Comparison of ENCODE assay signal across 18 cellular contexts in the genomic region with DNA sequence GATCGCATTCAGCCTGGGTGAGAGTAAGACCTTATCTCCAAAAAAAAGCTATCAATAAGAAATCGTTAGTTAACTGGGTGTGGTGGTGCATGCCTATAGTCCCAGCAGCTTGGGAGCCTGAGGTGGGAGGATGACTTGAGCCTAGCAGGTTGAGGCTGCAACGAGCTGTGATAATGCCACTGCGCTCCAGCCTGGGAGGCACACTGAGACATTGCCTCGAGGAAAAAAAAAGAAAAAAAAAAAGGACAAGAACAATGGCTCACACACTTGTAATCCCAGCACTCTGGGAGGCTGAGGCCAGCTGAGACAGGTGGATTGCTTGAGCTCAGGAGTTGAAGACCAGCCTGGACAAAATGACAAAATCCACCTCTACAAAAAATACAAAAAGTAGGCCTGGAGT. TPM values are rescaled to one million over a fixed set of nuclear protein-coding genes. Genes with fewer than 3 reads are reported as not detected.
DNase-seq lines count a peak whose midpoint lies in the region; TF ChIP-seq lines count a peak whose summit lies in the region.
"Had no signal": no experiment of that assay in that cellular context is flagged by ENCODE, and none has a peak within 500 bp of the region (broad histone marks: within the 10 kb centered on the region; RNA-seq: fewer than 3 reads in every experiment).

No MANE protein-coding gene starts in this region.

- no peak overlapping the region for H3K4me3 ChIP-seq in HEK293 (ENCODE audit: low read depth, low read length)
- no peak overlapping the region for H3K4me3 ChIP-seq in neural progenitor cell
- H3K4me3 ChIP-seq in osteoblast (ENCODE audit: insufficient read depth, low read length) = no peak overlapping the region
- H3K4me3 ChIP-seq: esophagus muscularis mucosa, GM23248 had no signal

- peaks cover 13% of the 10 kb centered on the region for H3F3A ChIP-seq in neural progenitor cell (ENCODE audit: low read depth)

- H3K4me1 ChIP-seq in HEK293 (ENCODE audit: control insufficient read depth, insufficient read depth, low read length) (no peaks in the 10 kb centered on the region), neural progenitor cell (peaks cover 9% of the 10 kb centered on the region), osteoblast (ENCODE audit: insufficient read depth, low read length) (no peaks in the 10 kb centered on the region)

- CTCF ChIA-PET in HEK293 (lab: Yijun Ruan, JAX) = no interaction called here

- H3K27ac Mint-ChIP-seq in neural progenitor cell = no peak overlapping the region

- H3K36me3 Mint-ChIP-seq in neural progenitor cell = peaks cover 46% of the 10 kb centered on the region

- no peak for TF ChIP-seq CTCF in HEK293 (tag by site-specific recombination; IDR thresholded peaks at IDR 0.05)
- TF ChIP-seq CTCF in neural progenitor cell (IDR thresholded peaks at IDR 0.05) = no peak
- TF ChIP-seq CTCF in osteoblast (IDR thresholded peaks at IDR 0.05; ENCODE audit: extremely low read depth, low read depth, low read length) = no peak

- H3K27ac ChIP-seq in HEK293 (ENCODE audit: extremely low read depth, low read depth, low read length) (no peak overlapping the region), neural progenitor cell (peak overlapping the region; percentile 27), osteoblast (ENCODE audit: low read depth, low read length) (no peak overlapping the region)
- H3K27ac ChIP-seq: 22Rv1, esophagus muscularis mucosa, GM23248 had no signal

- H3K36me3 ChIP-seq in HEK293 (ENCODE audit: control insufficient read depth in 2 of 2, insufficient read depth in 1 of 2, low read length in 2 of 2) = peaks cover 24 to 75% of the 10 kb centered on the region in 2 experiments
- H3K36me3 ChIP-seq in neural progenitor cell = peaks cover 18% of the 10 kb centered on the region
- peaks cover 32% of the 10 kb centered on the region for H3K36me3 ChIP-seq in osteoblast (ENCODE audit: insufficient read depth, low read length)

- no peak overlapping the region for H3K9ac ChIP-seq in neural progenitor cell
- H3K9ac ChIP-seq: GM23248 had no signal

- H3K79me2 ChIP-seq in neural progenitor cell (ENCODE audit: low read depth) (peaks cover 100% of the 10 kb centered on the region), osteoblast (ENCODE audit: insufficient read depth, low read length) (peaks cover 96% of the 10 kb centered on the region)

- H3K27me3 ChIP-seq in neural progenitor cell = no peaks in the 10 kb centered on the region
- no peaks in the 10 kb centered on the region for H3K27me3 ChIP-seq in osteoblast (ENCODE audit: insufficient read depth, low read length)
- H3K27me3 ChIP-seq: esophagus muscularis mucosa had no signal

- H4K20me1 ChIP-seq in neural progenitor cell (ENCODE audit: low read depth) (peaks cover 99% of the 10 kb centered on the region), osteoblast (ENCODE audit: insufficient read depth, low read length) (peaks cover 35% of the 10 kb centered on the region)

- peaks cover 6% of the 10 kb centered on the region for H3K4me1 Mint-ChIP-seq in neural progenitor cell

- no peaks in the 10 kb centered on the region for H3K9me3 ChIP-seq in HEK293 (ENCODE audit: control insufficient read depth, insufficient read depth, low read depth, low read length)
- H3K9me3 ChIP-seq in neural progenitor cell (ENCODE audit: low read depth) = no peaks in the 10 kb centered on the region
- no peaks in the 10 kb centered on the region for H3K9me3 ChIP-seq in osteoblast (ENCODE audit: low read depth, low read length)
- H3K9me3 ChIP-seq: esophagus muscularis mucosa had no signal

- no peaks in the 10 kb centered on the region for H3K9me3 Mint-ChIP-seq in neural progenitor cell
- H3K9me3 Mint-ChIP-seq: activated T-cell treated with anti-CD3 and anti-CD28 coated beads, Interleukin-2, amount 50 U/mL, for 72 hours had no signal

- POLR2A ChIA-PET in HEK293 (lab: Yijun Ruan, JAX) = no interaction called here

- H3K4me2 ChIP-seq in neural progenitor cell (peak overlapping the region; percentile 19), osteoblast (ENCODE audit: insufficient read depth, low read length) (no peak overlapping the region)

- DNase-seq in DMS53 (lab: John Stamatoyannopoulos, UW) (peak; percentile 6), DMS53 treated with DMSO at 0.1 percent for 48 hours (lab: John Stamatoyannopoulos, UW; ENCODE audit: unreplicated experiment) (no peak), dermis blood vessel endothelial cell (peak; percentile 10), neural progenitor cell (ENCODE audit: low spot score) (peak; percentile 68), KG1 (lab: John Stamatoyannopoulos, UW) (no peak), kidney tubule cell (ENCODE audit: low spot score) (no peak), osteoblast (ENCODE audit: insufficient read length, low spot score, missing footprints) (no peak)
- DNase-seq: activated T-cell treated with anti-CD3 and anti-CD28 coated beads, Interleukin-2, amount 50 U/mL, for 72 hours; C1 segment of cervical spinal cord; GM23248; islet precursor cell; NCI-H187; NCI-H526; posterior cingulate gyrus; stimulated activated CD4-positive, alpha-beta T cell treated with anti-CD3 and anti-CD28 coated beads, Interleukin-15, amount 100 ng/mL, for 24 hours had no signal

- H2AFZ ChIP-seq in neural progenitor cell (replicated peaks) = no peak overlapping the region
- H2AFZ ChIP-seq in osteoblast (ENCODE audit: low read length) = no peak overlapping the region
- H2AFZ ChIP-seq: GM23248 had no signal

- H3K4me3 Mint-ChIP-seq in neural progenitor cell = no peak overlapping the region

- H3K27me3 Mint-ChIP-seq in neural progenitor cell (ENCODE audit: insufficient read depth, low read depth) = peaks cover 7% of the 10 kb centered on the region

TF ChIP-seq in HEK293, 187 proteins besides CTCF, POLR2A, EP300 and RAD21 (continues in another document):
- TF ChIP-seq ZNF501 (tag by site-specific recombination; IDR thresholded peaks at IDR 0.05) (no peak), ZNF184 (tag by site-specific recombination; IDR thresholded peaks at IDR 0.05) (no peak), KLF8 (tag by site-specific recombination; IDR thresholded peaks at IDR 0.05) (no peak), GFI1B (tag by site-specific recombination; IDR thresholded peaks at IDR 0.05) (no peak), SALL2 (tag by site-specific recombination; IDR thresholded peaks at IDR 0.05; ENCODE audit: borderline replicate concordance) (no peak), ZNF792 (tag by site-specific recombination; IDR thresholded peaks at IDR 0.05) (no peak), GLIS1 (tag by site-specific recombination; IDR thresholded peaks at IDR 0.05) (0 out of 2 replicates have a peak, but pooled peaks have one; percentile 29)
- TF ChIP-seq, protein P1, sequence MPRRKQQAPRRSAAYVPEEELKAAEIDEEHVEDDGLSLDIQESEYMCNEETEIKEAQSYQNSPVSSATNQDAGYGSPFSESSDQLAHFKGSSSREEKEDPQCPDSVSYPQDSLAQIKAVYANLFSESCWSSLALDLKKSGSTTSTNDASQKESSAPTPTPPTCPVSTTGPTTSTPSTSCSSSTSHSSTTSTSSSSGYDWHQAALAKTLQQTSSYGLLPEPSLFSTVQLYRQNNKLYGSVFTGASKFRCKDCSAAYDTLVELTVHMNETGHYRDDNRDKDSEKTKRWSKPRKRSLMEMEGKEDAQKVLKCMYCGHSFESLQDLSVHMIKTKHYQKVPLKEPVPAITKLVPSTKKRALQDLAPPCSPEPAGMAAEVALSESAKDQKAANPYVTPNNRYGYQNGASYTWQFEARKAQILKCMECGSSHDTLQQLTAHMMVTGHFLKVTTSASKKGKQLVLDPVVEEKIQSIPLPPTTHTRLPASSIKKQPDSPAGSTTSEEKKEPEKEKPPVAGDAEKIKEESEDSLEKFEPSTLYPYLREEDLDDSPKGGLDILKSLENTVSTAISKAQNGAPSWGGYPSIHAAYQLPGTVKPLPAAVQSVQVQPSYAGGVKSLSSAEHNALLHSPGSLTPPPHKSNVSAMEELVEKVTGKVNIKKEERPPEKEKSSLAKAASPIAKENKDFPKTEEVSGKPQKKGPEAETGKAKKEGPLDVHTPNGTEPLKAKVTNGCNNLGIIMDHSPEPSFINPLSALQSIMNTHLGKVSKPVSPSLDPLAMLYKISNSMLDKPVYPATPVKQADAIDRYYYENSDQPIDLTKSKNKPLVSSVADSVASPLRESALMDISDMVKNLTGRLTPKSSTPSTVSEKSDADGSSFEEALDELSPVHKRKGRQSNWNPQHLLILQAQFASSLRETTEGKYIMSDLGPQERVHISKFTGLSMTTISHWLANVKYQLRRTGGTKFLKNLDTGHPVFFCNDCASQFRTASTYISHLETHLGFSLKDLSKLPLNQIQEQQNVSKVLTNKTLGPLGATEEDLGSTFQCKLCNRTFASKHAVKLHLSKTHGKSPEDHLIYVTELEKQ (tag by site-specific recombination; IDR thresholded peaks at IDR 0.05; ENCODE audit: borderline replicate concordance) = no peak
- TF ChIP-seq, protein P2, sequence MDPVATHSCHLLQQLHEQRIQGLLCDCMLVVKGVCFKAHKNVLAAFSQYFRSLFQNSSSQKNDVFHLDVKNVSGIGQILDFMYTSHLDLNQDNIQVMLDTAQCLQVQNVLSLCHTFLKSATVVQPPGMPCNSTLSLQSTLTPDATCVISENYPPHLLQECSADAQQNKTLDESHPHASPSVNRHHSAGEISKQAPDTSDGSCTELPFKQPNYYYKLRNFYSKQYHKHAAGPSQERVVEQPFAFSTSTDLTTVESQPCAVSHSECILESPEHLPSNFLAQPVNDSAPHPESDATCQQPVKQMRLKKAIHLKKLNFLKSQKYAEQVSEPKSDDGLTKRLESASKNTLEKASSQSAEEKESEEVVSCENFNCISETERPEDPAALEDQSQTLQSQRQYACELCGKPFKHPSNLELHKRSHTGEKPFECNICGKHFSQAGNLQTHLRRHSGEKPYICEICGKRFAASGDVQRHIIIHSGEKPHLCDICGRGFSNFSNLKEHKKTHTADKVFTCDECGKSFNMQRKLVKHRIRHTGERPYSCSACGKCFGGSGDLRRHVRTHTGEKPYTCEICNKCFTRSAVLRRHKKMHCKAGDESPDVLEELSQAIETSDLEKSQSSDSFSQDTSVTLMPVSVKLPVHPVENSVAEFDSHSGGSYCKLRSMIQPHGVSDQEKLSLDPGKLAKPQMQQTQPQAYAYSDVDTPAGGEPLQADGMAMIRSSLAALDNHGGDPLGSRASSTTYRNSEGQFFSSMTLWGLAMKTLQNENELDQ (tag by site-specific recombination; IDR thresholded peaks at IDR 0.05; ENCODE audit: low read depth) = no peak
- TF ChIP-seq, protein P3, sequence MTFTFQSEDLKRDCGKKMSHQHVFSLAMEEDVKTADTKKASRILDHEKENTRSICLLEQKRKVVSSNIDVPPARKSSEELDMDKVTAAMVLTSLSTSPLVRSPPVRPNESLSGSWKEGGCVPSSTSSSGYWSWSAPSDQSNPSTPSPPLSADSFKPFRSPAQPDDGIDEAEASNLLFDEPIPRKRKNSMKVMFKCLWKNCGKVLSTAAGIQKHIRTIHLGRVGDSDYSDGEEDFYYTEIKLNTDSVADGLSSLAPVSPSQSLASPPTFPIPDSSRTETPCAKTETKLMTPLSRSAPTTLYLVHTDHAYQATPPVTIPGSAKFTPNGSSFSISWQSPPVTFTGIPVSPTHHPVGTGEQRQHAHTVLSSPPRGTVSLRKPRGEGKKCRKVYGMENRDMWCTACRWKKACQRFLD (tag by site-specific recombination; IDR thresholded peaks at IDR 0.05) = no peak

RNA-seq across cellular contexts. Expression of a gene that starts 16.1 kb away (rescaled TPM):
- total RNA-seq in dermis blood vessel endothelial cell (75.9 and 93.1 TPM in 2 replicates), neural progenitor cell (ENCODE audit: low replicate concordance) (77.0 and 87.0 TPM in 2 replicates), osteoblast (56.6 and 59.0 TPM in 2 replicates)

Comparison
In these comparisons a context has a peak if more than half of its experiments do, and no peak if none do; other contexts are left out.
1. DNase-seq: peak in DMS53 (single experiment), dermis blood vessel endothelial cell (single experiment) and neural progenitor cell (single experiment); none in DMS53 treated with DMSO at 0.1 percent for 48 hours (single experiment), KG1 (single experiment), kidney tubule cell (single experiment) and osteoblast (single experiment).